ENCODE assay signal across 23 cellular contexts in genomic region chr1:118250232-118250631, GRCh38.
A peak's percentile ranks its signal among the peaks of the same experiment; 100 is the strongest.
DNase-seq lines count a peak whose midpoint lies in the region; ATAC-seq, FAIRE-seq and TF ChIP-seq lines count a peak whose summit lies in the region.
"Had no signal": no experiment of that assay in that cellular context is flagged by ENCODE, and none has a peak within 500 bp of the region (broad histone marks: within the 10 kb centered on the region; RNA-seq: fewer than 3 reads in every experiment).

No MANE protein-coding gene starts in this region.

- H3K27me3 Mint-ChIP-seq in endodermal cell (ENCODE audit: insufficient read depth) = no peaks in the 10 kb centered on the region

- no peak for ATAC-seq in GM18517 (IDR thresholded peaks at IDR 0.05; ENCODE audit: unreplicated experiment)
- ATAC-seq: GM12878 had no signal

- FAIRE-seq in frontal cortex (lab: Jason Lieb, UNC) = no peak
- FAIRE-seq: GM12878, H54 had no signal

- TF ChIP-seq CTCF in endodermal cell (conservative IDR thresholded peaks at IDR 0.05) = no peak

- H3K9ac ChIP-seq in endodermal cell (ENCODE audit: extremely low read depth, low read length, poor library complexity, severe bottlenecking) = no peak overlapping the region

- H3K27ac Mint-ChIP-seq in endodermal cell = no peak overlapping the region
- H3K27ac Mint-ChIP-seq: B cell had no signal

- no peak overlapping the region for H3K4me3 ChIP-seq in endodermal cell (ENCODE audit: low read length)
- H3K4me3 ChIP-seq: GM12878 had no signal

- no peaks in the 10 kb centered on the region for H3K36me3 Mint-ChIP-seq in endodermal cell (ENCODE audit: low read depth)

- no peaks in the 10 kb centered on the region for H3K9me3 ChIP-seq in endodermal cell (ENCODE audit: control insufficient read depth, low read length)
- H3K9me3 ChIP-seq: Caco-2 had no signal

- H3K27ac ChIP-seq in endodermal cell (ENCODE audit: low read depth, low read length) = no peak overlapping the region
- H3K27ac ChIP-seq: 22Rv1, RWPE1 had no signal

- no peaks in the 10 kb centered on the region for H3K27me3 ChIP-seq in endodermal cell (ENCODE audit: control insufficient read depth, insufficient read depth, low read length, poor library complexity, severe bottlenecking)

- no peaks in the 10 kb centered on the region for H3K36me3 ChIP-seq in endodermal cell (ENCODE audit: control insufficient read depth, insufficient read depth, low read length)

- H3K4me1 Mint-ChIP-seq in endodermal cell = peaks cover 10% of the 10 kb centered on the region
- H3K4me1 Mint-ChIP-seq: B cell had no signal

- no peaks in the 10 kb centered on the region for H3K4me1 ChIP-seq in endodermal cell (ENCODE audit: control insufficient read depth, insufficient read depth, low read length)
- H3K4me1 ChIP-seq: Caco-2 had no signal

- no peaks in the 10 kb centered on the region for H3K9me3 Mint-ChIP-seq in endodermal cell

- DNase-seq in NCI-H146 (lab: John Stamatoyannopoulos, UW) = peak; percentile 5
- no peak for DNase-seq in NCI-H146 treated with DMSO at 0.1 percent for 48 hours (lab: John Stamatoyannopoulos, UW; ENCODE audit: unreplicated experiment)
- DNase-seq in endodermal cell = peak; percentile 48
- DNase-seq in iPS-NIHi11 (ENCODE audit: low spot score) = peak; percentile 35
- DNase-seq in frontal cortex (ENCODE audit: low spot score in 2 of 2) = no peak
- DNase-seq in nucleus accumbens (lab: John Stamatoyannopoulos, UW) = no peak
- no peak for DNase-seq in KG1 (lab: John Stamatoyannopoulos, UW)
- DNase-seq: Caco-2, DMS153, GF-D8, IMR-90, Karpas-422, MM.1S, NCI-H1105, NCI-H1694 treated with DMSO at 0.1 percent for 48 hours, NCI-H524, SIG-M5 had no signal

- WGBS in endodermal cell (ENCODE audit: insufficient coverage in 1 of 2, insufficient read length in 1 of 2), 2 experiments = 4 to 25% methylated on average over 3 of the region's 3 CpGs

- H3K4me3 Mint-ChIP-seq in endodermal cell = no peak overlapping the region
- H3K4me3 Mint-ChIP-seq: B cell had no signal

Comparison
In these comparisons a context has a peak if more than half of its experiments do, and no peak if none do; other contexts are left out.
1. DNase-seq: peak in NCI-H146 (single experiment), endodermal cell (single experiment) and iPS-NIHi11 (single experiment); none in NCI-H146 treated with DMSO at 0.1 percent for 48 hours (single experiment), frontal cortex (0 of 2), nucleus accumbens (0 of 56) and KG1 (single experiment).